ENCODE assay signal across 8 cellular contexts in genomic region chr5:179805070-179805528, GRCh38. TPM values are rescaled to one million over a fixed set of nuclear protein-coding genes. Genes with fewer than 3 reads are reported as not detected.
DNase-seq lines count a peak whose midpoint lies in the region; ATAC-seq, FAIRE-seq and TF ChIP-seq lines count a peak whose summit lies in the region.

No MANE protein-coding gene starts in this region.

- H3K27ac ChIP-seq in VCaP = peak overlapping the region; percentile 100
- peak overlapping the region; percentile 90 for H3K27ac ChIP-seq in rectal smooth muscle tissue (ENCODE audit: low read depth, low read length)

- H3K36me3 ChIP-seq in rectal smooth muscle tissue (ENCODE audit: control insufficient read depth, insufficient read depth, low read length) = no peaks in the 10 kb centered on the region

- H3K4me1 ChIP-seq in rectal smooth muscle tissue (ENCODE audit: control insufficient read depth, insufficient read depth, low read length) = peaks cover 9% of the 10 kb centered on the region

- no peaks in the 10 kb centered on the region for H3K27me3 ChIP-seq in rectal smooth muscle tissue (ENCODE audit: control insufficient read depth, insufficient read depth, low read length)

- intact Hi-C loops in Right ventricle myocardium inferior (cut with DNase I) = loop anchor here (5.0 kb wide), 1 partner anchor 102 kb away; the partner anchor contains the start of gene TBC1D9B

- no peak for FAIRE-seq in H54 (lab: Jason Lieb, UNC)

- ATAC-seq in Right ventricle myocardium inferior (no peak), HG03280 (IDR thresholded peaks at IDR 0.05; ENCODE audit: unreplicated experiment) (no peak), HG02970 (IDR thresholded peaks at IDR 0.05; ENCODE audit: low FRiP score, unreplicated experiment) (no peak)

- no peak for TF ChIP-seq CTCF in VCaP (conservative IDR thresholded peaks at IDR 0.05)

- peak; percentile 7; the same call in 1 of the 2 replicates for TF ChIP-seq POLR2A in H54 (IDR thresholded peaks at IDR 0.05; ENCODE audit: low read depth, low read length)

- H3K9ac ChIP-seq in rectal smooth muscle tissue (ENCODE audit: low read length) = peak overlapping the region; percentile 51

- no peak for DNase-seq in H54 (ENCODE audit: insufficient read length, low spot score)
- DNase-seq in Right ventricle myocardium inferior (ENCODE audit: missing footprints) = peak; percentile 30
- DNase-seq in central memory CD4-positive, alpha-beta T cell = no peak
- DNase-seq in NCI-H2107 treated with DMSO at 0.1 percent for 48 hours (lab: John Stamatoyannopoulos, UW; ENCODE audit: unreplicated experiment) = no peak

- H3K4me3 ChIP-seq in rectal smooth muscle tissue (ENCODE audit: low read length) = peak overlapping the region; percentile 82

RNA-seq across cellular contexts. Expression of gene MGAT4B, which starts 1.6 kb away (rescaled TPM):
- 98.9 TPM for total RNA-seq in Right ventricle myocardium inferior

RNA-seq across cellular contexts. Expression of gene LTC4S, which starts 11.3 kb away (rescaled TPM):
- total RNA-seq in Right ventricle myocardium inferior = 10.3 TPM

RNA-seq across cellular contexts. Expression of gene SQSTM1, which starts 15.6 kb away (rescaled TPM):
- total RNA-seq in Right ventricle myocardium inferior = 407 TPM

RNA-seq across cellular contexts. Expression of gene MRNIP, which starts 53.5 kb away (rescaled TPM):
- total RNA-seq in Right ventricle myocardium inferior = 12.2 TPM
